Comparison of ENCODE assay signal across 2 cellular contexts in genomic region chr4:6719611-6720179, GRCh38.
TF ChIP-seq lines count a peak whose summit lies in the region.

No MANE protein-coding gene starts in this region.

TF ChIP-seq in HEK293, 187 proteins besides CTCF, POLR2A, EP300 and RAD21:
- 0 out of 2 replicates have a peak, but pooled peaks have one; percentile 15 for TF ChIP-seq SCRT2 (tag by site-specific recombination; IDR thresholded peaks at IDR 0.05)
- TF ChIP-seq ZNF121 (tag by site-specific recombination; IDR thresholded peaks at IDR 0.05): peak; percentile 97
- TF ChIP-seq MYNN (tag by site-specific recombination; IDR thresholded peaks at IDR 0.05; ENCODE audit: borderline replicate concordance): no peak
TF ChIP-seq in HEK293: peak in this region for 2.

TF ChIP-seq in K562, 482 proteins besides CTCF, POLR2A, EP300 and RAD21:
- TF ChIP-seq KDM1A (IDR thresholded peaks at IDR 0.05) (0 out of 4 replicates have a peak, but pooled peaks of 1 of the 2 experiments have one; percentile 15), ZNF121 (CRISPR knock-in tag; conservative IDR thresholded peaks at IDR 0.05) (peak; percentile 93), HMGXB4 (CRISPR knock-in tag; IDR thresholded peaks at IDR 0.05) (no peak)
